ENCODE assay signal across 8 cellular contexts in the genomic region with DNA sequence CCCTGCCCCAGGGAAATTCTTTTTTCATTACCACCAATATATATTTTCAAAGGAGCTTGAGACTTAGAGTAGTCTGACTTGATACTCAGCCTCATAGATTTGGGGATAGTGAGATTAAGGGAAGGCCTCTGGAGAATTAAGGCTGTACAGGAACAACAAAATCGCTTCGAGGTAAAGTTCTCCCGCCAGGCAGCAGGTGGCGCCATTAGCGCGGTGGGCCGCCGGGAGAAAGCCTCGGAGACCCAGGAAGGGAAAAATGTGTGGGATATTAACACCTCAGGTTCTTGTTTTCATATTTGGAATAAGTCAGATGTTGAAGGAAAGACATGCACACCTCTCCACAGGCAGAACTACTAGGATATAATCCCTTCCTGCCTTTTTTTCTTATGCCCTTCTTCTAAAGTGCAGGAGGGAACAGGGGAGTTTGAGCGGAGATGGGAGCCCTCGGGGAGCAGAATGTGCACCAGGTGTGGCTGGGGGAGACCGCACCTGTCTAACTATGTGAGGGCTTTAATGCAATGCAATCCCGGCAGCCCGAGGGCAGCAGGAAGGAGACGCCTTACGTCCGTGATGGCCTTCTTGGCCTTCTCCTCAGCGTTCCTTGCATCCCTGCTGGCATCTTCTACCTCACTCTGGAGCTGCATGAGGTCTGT. TPM values are rescaled to one million over a fixed set of nuclear protein-coding genes. Genes with fewer than 3 reads are reported as not detected.
DNase-seq lines count a peak whose midpoint lies in the region; FAIRE-seq and TF ChIP-seq lines count a peak whose summit lies in the region.

No MANE protein-coding gene starts in this region.

- intact Hi-C loops in OCI-LY7 (cut with micrococcal nuclease; ENCODE audit: unreplicated experiment) = loop anchor here (5.0 kb wide), 2 partner anchors 51 to 216 kb away; no protein-coding TSS in a partner anchor

- H3K27ac ChIP-seq in OCI-LY7 (ENCODE audit: low read depth, low read length, poor library complexity, severe bottlenecking) (no peak overlapping the region), osteoblast (ENCODE audit: low read depth, low read length) (no peak overlapping the region)

- H3K4me1 ChIP-seq in OCI-LY7 (ENCODE audit: insufficient read depth, low read length, poor library complexity, severe bottlenecking) (peaks cover 22% of the 10 kb centered on the region), osteoblast (ENCODE audit: insufficient read depth, low read length) (no peaks in the 10 kb centered on the region)

- no peaks in the 10 kb centered on the region for H3K9me3 ChIP-seq in OCI-LY7 (ENCODE audit: low read length)
- H3K9me3 ChIP-seq in osteoblast (ENCODE audit: low read depth, low read length) = no peaks in the 10 kb centered on the region

- H3K27me3 ChIP-seq in osteoblast (ENCODE audit: insufficient read depth, low read length) = no peaks in the 10 kb centered on the region

- no peak overlapping the region for H2AFZ ChIP-seq in OCI-LY7 (ENCODE audit: low read length)
- H2AFZ ChIP-seq in osteoblast (ENCODE audit: low read length) = peak overlapping the region; percentile 2

- H3K9me2 ChIP-seq in OCI-LY7 (ENCODE audit: insufficient read depth, low read length) = no peaks in the 10 kb centered on the region

- no peak overlapping the region for H3K4me2 ChIP-seq in OCI-LY7 (ENCODE audit: low read length)
- H3K4me2 ChIP-seq in osteoblast (ENCODE audit: insufficient read depth, low read length) = no peak overlapping the region

- H3K4me3 ChIP-seq in OCI-LY7 (ENCODE audit: low read depth, low read length, poor library complexity, severe bottlenecking) (no peak overlapping the region), osteoblast (ENCODE audit: insufficient read depth, low read length) (no peak overlapping the region)

- FAIRE-seq in G401.6 (lab: Jason Lieb, UNC) = peak; percentile 19

- CTCF ChIA-PET in OCI-LY7 (lab: Charles Lee; ENCODE audit: unreplicated experiment) = interaction anchor here (0.9 kb wide), 1 partner anchor 9 kb away, joined by 6 read pairs; no protein-coding TSS in a partner anchor

- no peaks in the 10 kb centered on the region for H3K79me2 ChIP-seq in OCI-LY7 (ENCODE audit: insufficient read depth, low read depth, low read length)
- no peaks in the 10 kb centered on the region for H3K79me2 ChIP-seq in osteoblast (ENCODE audit: insufficient read depth, low read length)

- H4K20me1 ChIP-seq in OCI-LY7 (ENCODE audit: insufficient read depth, low read length) = no peaks in the 10 kb centered on the region
- H4K20me1 ChIP-seq in osteoblast (ENCODE audit: insufficient read depth, low read length) = no peaks in the 10 kb centered on the region

- POLR2A ChIA-PET in OCI-LY7 (lab: Charles Lee) = interaction anchor here (0.6 to 1.4 kb wide), 2 partner anchors 12 to 105 kb away, joined by 3 to 4 read pairs; no protein-coding TSS in a partner anchor

- DNase-seq in A172 (ENCODE audit: low spot score) (peak; percentile 38), OCI-LY7 (ENCODE audit: low spot score) (no peak), dermis blood vessel endothelial cell (peak; percentile 56), osteoblast (ENCODE audit: insufficient read length, low spot score, missing footprints) (peak; percentile 90), G401 (ENCODE audit: low spot score) (no peak), GDM1 (lab: John Stamatoyannopoulos, UW) (no peak)
- no peak for DNase-seq in stimulated activated naive CD4-positive, alpha-beta T cell treated with Interleukin-2 at 50 U/mL for 16 hours (lab: John Stamatoyannopoulos, UW)

- BruUV-seq in OCI-LY7 (replicated peaks; lab: Mats Ljungman, UMichigan) = no TSS peak

- TF ChIP-seq CTCF in OCI-LY7 (conservative IDR thresholded peaks at IDR 0.05; ENCODE audit: low read length) (peak; percentile 93), osteoblast (IDR thresholded peaks at IDR 0.05; ENCODE audit: extremely low read depth, low read depth, low read length) (peak; percentile 93)

- in situ Hi-C loops in G401 (cut with HindIII; ENCODE audit: low sequenced_read_pairs) = no loop called here

- H3K36me3 ChIP-seq in OCI-LY7 (ENCODE audit: insufficient read depth, low read length) = peaks cover 4% of the 10 kb centered on the region
- H3K36me3 ChIP-seq in osteoblast (ENCODE audit: insufficient read depth, low read length) = no peaks in the 10 kb centered on the region

RNA-seq across cellular contexts. Expression of gene MYH3, which starts 25.9 kb away (rescaled TPM):
- total RNA-seq in A172 (2014; rRNA removed; shearing (Covaris generic)) = 3.9 and 5.6 TPM in 2 replicates
- 4.2 and 6.5 TPM in 2 replicates for total RNA-seq in OCI-LY7 (2014; rRNA removed; shearing (Covaris generic))
- total RNA-seq in OCI-LY7 (2022) (5.1 and 5.9 TPM in 2 replicates), dermis blood vessel endothelial cell (0.34 and 0.51 TPM in 2 replicates), osteoblast (0.88 and 1.8 TPM in 2 replicates)
- total RNA-seq in G401 (2014; rRNA removed; shearing (Covaris generic)) = 0.34 TPM in 1 of 2 replicates, not detected in the other

Comparison
In these comparisons a context has a peak if more than half of its experiments do, and no peak if none do; other contexts are left out.
1. DNase-seq: peak in A172 (single experiment), dermis blood vessel endothelial cell (single experiment) and osteoblast (single experiment); none in OCI-LY7 (single experiment), G401 (single experiment), stimulated activated naive CD4-positive, alpha-beta T cell treated with Interleukin-2 at 50 U/mL for 16 hours (single experiment) and GDM1 (single experiment).